19 cellular contexts compared by ENCODE assay signal in the genomic region with DNA sequence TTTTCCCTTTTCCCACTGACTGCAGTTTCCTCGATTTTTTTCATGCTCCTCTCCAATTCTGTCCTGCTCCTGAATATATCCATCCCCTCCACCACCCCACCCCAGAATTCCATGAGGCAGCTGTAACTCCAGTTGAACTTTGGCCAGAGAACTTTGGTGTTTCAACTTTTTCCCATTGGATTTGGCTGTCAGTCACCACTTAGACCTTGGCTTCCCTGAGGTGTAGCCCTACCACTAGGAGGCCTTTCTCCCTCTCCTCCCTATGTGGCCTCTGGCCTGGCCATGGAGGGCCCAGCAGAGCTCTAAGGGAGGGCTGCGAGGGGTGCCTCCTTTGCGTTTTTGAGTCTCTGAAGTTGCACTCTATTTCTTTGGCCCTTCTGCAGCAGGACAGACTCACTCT.
DNase-seq lines count a peak whose midpoint lies in the region; ATAC-seq, FAIRE-seq and TF ChIP-seq lines count a peak whose summit lies in the region.
"Had no signal": no experiment of that assay in that cellular context is flagged by ENCODE, and none has a peak within 500 bp of the region (broad histone marks: within the 10 kb centered on the region; RNA-seq: fewer than 3 reads in every experiment).

No MANE protein-coding gene starts in this region.

- BruUV-seq in K562 (replicated peaks; lab: Mats Ljungman, UMichigan), result no TSS peak

- TF ChIP-seq EP300 in K562 (IDR thresholded peaks at IDR 0.05; ENCODE audit: low read length), result no peak

- H3K9me1 ChIP-seq in K562 (ENCODE audit: control insufficient read depth, insufficient read depth, low read length), result no peaks in the 10 kb centered on the region

- in situ Hi-C loops in K562 (cut with MboI), result no loop called here

- peak in 1 of 2 experiments; percentile 22; a peak in 1 of 4 replicates for TF ChIP-seq RAD21 in K562 (CRISPR knock-in tag; conservative IDR thresholded peaks at IDR 0.05 in 1 of 2, IDR thresholded peaks at IDR 0.05 in 1 of 2)

- H3K27ac ChIP-seq in left ventricle myocardium inferior (replicated peaks) (no peak overlapping the region), heart right ventricle (no peak overlapping the region), K562 (ENCODE audit: extremely low read depth, low read depth, low read length) (no peak overlapping the region), uterus (peak overlapping the region; percentile 86 to 88)

- POLR2A ChIA-PET in K562 (lab: Yijun Ruan, JAX), result interaction anchor here (0.8 kb wide), 1 partner anchor 260 kb away, joined by 3 read pairs; no protein-coding TSS in a partner anchor

- no peak overlapping the region for H3K4me2 ChIP-seq in K562 (ENCODE audit: insufficient read depth, low read length)

- no peaks in the 10 kb centered on the region for H3K36me3 ChIP-seq in left ventricle myocardium inferior
- H3K36me3 ChIP-seq in heart right ventricle, result no peaks in the 10 kb centered on the region
- H3K36me3 ChIP-seq in K562 (ENCODE audit: control insufficient read depth, insufficient read depth, low read length), result no peaks in the 10 kb centered on the region
- no peaks in the 10 kb centered on the region for H3K36me3 ChIP-seq in kidney epithelial cell (ENCODE audit: control insufficient read depth, insufficient read depth, low read length)
- H3K36me3 ChIP-seq in uterus, result no peaks in the 10 kb centered on the region

- H3K27me3 ChIP-seq in left ventricle myocardium inferior (ENCODE audit: low read depth), result no peaks in the 10 kb centered on the region
- no peaks in the 10 kb centered on the region for H3K27me3 ChIP-seq in heart right ventricle
- no peaks in the 10 kb centered on the region for H3K27me3 ChIP-seq in K562 (ENCODE audit: control insufficient read depth in 2 of 2, insufficient read depth in 2 of 2, low read length in 2 of 2)
- H3K27me3 ChIP-seq in kidney epithelial cell (ENCODE audit: control insufficient read depth, insufficient read depth, low read length), result no peaks in the 10 kb centered on the region
- no peaks in the 10 kb centered on the region for H3K27me3 ChIP-seq in uterus

- peaks cover 18% of the 10 kb centered on the region for H3K4me1 ChIP-seq in left ventricle myocardium inferior
- H3K4me1 ChIP-seq in heart right ventricle, result peaks cover 0 to 26% (median 7%) of the 10 kb centered on the region in 9 donors
- peaks cover 0 to 18% of the 10 kb centered on the region in 2 experiments; a peak in 3 of 5 replicates for H3K4me1 ChIP-seq in K562 (replicated peaks in 1 of 2; ENCODE audit: control insufficient read depth in 2 of 2, insufficient read depth in 2 of 2, low read length in 2 of 2)
- H3K4me1 ChIP-seq in uterus, result peaks cover 0 to 17% of the 10 kb centered on the region in 2 donors

- FAIRE-seq in K562 (lab: Jason Lieb, UNC), result no peak
- FAIRE-seq: G401.6, RCC 7860 had no signal

- no peak overlapping the region for H2AFZ ChIP-seq in K562 (ENCODE audit: low read depth, low read length)

- 77 to 79% methylated on average over 3 of the region's 3 CpGs for WGBS in heart right ventricle, 2 donors
- 13% methylated on average over 3 of the region's 3 CpGs for WGBS in K562 (ENCODE audit: insufficient coverage, low coverage, missing lambda C conversion rate)

- no peak for TF ChIP-seq POLR2A in K562 (conservative IDR thresholded peaks at IDR 0.05)
- no peak for TF ChIP-seq POLR2A in uterus (IDR thresholded peaks at IDR 0.05)

- DNase-seq in left ventricle myocardium inferior (no peak), heart right ventricle (no peak), K562 (ENCODE audit: extremely low read depth in 1 of 4, low spot score in 3 of 4) (peak in 3 of 4 experiments; percentile 16 to 31 (median 21)), kidney epithelial cell (ENCODE audit: low read depth) (no peak), uterus (no peak), GM03348 (ENCODE audit: low spot score) (no peak), GDM1 (lab: John Stamatoyannopoulos, UW) (no peak), AG08395 (ENCODE audit: low spot score) (no peak)
- DNase-seq: caudate nucleus; COR-L47; effector CD8-positive, alpha-beta T cell; HFFc6; KBM-7; natural killer cell; NCI-H1092 treated with DMSO at 0.1 percent for 48 hours; stimulated activated CD4-positive, alpha-beta T cell treated with anti-CD3 and anti-CD28 coated beads, Interleukin-1b, Interleukin-23, amount 100 ng/mL, for 48 hours had no signal

- no peaks in the 10 kb centered on the region for H4K20me1 ChIP-seq in K562 (replicated peaks; ENCODE audit: control insufficient read depth, insufficient read depth, low read length)

- TF ChIP-seq CTCF in left ventricle myocardium inferior (IDR thresholded peaks at IDR 0.05; ENCODE audit: borderline replicate concordance) (peak; percentile 27), heart right ventricle (IDR thresholded peaks at IDR 0.05) (peak in 1 of 9 donors; percentile 13), K562 (IDR thresholded peaks at IDR 0.05 in 2 of 3, conservative IDR thresholded peaks at IDR 0.05 in 1 of 3; ENCODE audit: insufficient read depth in 2 of 3, low read depth in 1 of 3, low read length in 3 of 3) (peak; percentile 23 to 51 (median 30); a peak in 5 of 6 replicates), kidney epithelial cell (IDR thresholded peaks at IDR 0.05; ENCODE audit: insufficient read depth, low read length, poor library complexity, severe bottlenecking) (peak; percentile 11), uterus (IDR thresholded peaks at IDR 0.05) (no peak)

- H3K79me2 ChIP-seq in K562 (ENCODE audit: control insufficient read depth, insufficient read depth, low read length), result no peaks in the 10 kb centered on the region

- ATAC-seq in heart right ventricle, result no peak
- ATAC-seq in K562, result peak; percentile 85
- ATAC-seq: activated T-helper 17 cell treated with anti-CD3 and anti-CD28 coated beads, Interleukin-2, amount 50 U/mL, for 72 hours; natural killer cell had no signal

- H3K9me3 ChIP-seq in left ventricle myocardium inferior (replicated peaks), result no peaks in the 10 kb centered on the region
- H3K9me3 ChIP-seq in heart right ventricle, result no peaks in the 10 kb centered on the region
- no peaks in the 10 kb centered on the region for H3K9me3 ChIP-seq in K562 (replicated peaks; ENCODE audit: control insufficient read depth, insufficient read depth, low read depth, low read length)
- H3K9me3 ChIP-seq in uterus, result no peaks in the 10 kb centered on the region

- H3K4me3 ChIP-seq in left ventricle myocardium inferior, result no peak overlapping the region
- H3K4me3 ChIP-seq in heart right ventricle, result no peak overlapping the region
- H3K4me3 ChIP-seq in K562, result no peak overlapping the region
- H3K4me3 ChIP-seq in kidney epithelial cell (ENCODE audit: low read depth, low read length), result no peak overlapping the region
- no peak overlapping the region for H3K4me3 ChIP-seq in uterus

- no peak overlapping the region for H3K9ac ChIP-seq in K562 (ENCODE audit: insufficient read depth in 1 of 2, low read depth in 2 of 2, low read length in 2 of 2)

- CTCF ChIA-PET in K562 (lab: Yijun Ruan, JAX; ENCODE audit: low intra/inter-chr PET ratio), result no interaction called here

- intact Hi-C loops in left ventricle myocardium inferior (cut with micrococcal nuclease), result no loop called here
- intact Hi-C loops in heart right ventricle (cut with DNase I), result loop anchor here in 1 of 10 donors (1.0 kb wide), 1 partner anchor 486 kb away; no protein-coding TSS in a partner anchor
- intact Hi-C loops in K562 (cut with micrococcal nuclease), result loop anchor here (5.0 to 10.0 kb wide), 2 partner anchors 188 to 190 kb away; no protein-coding TSS in a partner anchor
- intact Hi-C loops in uterus (cut with DNase I; ENCODE audit: low total_unique reads), result no loop called here

TF ChIP-seq in K562, 482 proteins besides CTCF, POLR2A, EP300 and RAD21:
- TF ChIP-seq, protein P1, sequence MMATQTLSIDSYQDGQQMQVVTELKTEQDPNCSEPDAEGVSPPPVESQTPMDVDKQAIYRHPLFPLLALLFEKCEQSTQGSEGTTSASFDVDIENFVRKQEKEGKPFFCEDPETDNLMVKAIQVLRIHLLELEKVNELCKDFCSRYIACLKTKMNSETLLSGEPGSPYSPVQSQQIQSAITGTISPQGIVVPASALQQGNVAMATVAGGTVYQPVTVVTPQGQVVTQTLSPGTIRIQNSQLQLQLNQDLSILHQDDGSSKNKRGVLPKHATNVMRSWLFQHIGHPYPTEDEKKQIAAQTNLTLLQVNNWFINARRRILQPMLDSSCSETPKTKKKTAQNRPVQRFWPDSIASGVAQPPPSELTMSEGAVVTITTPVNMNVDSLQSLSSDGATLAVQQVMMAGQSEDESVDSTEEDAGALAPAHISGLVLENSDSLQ (IDR thresholded peaks at IDR 0.05), result peak; percentile 64; the same call in 1 of the 2 replicates
- TF ChIP-seq XRCC5 (IDR thresholded peaks at IDR 0.05; ENCODE audit: low read depth, low read length) (no peak), SMC3 (conservative IDR thresholded peaks at IDR 0.05; ENCODE audit: insufficient read depth, low read depth, low read length) (0 out of 2 replicates have a peak, but pooled peaks have one; percentile 22)

Comparison
In these comparisons a context has a peak if more than half of its experiments do, and no peak if none do; other contexts are left out.
1. DNase-seq: peak in K562 (3 of 4); none in left ventricle myocardium inferior (single experiment), heart right ventricle (0 of 2), kidney epithelial cell (single experiment), uterus (0 of 2), GM03348 (single experiment), GDM1 (single experiment) and AG08395 (single experiment).
2. H3K27ac ChIP-seq: peak in uterus (2 of 2); none in left ventricle myocardium inferior (single experiment), heart right ventricle (0 of 10) and K562 (single experiment).
3. CTCF ChIP-seq: peak in left ventricle myocardium inferior (single experiment), K562 (3 of 3) and kidney epithelial cell (single experiment); none in uterus (0 of 4).